1 cellular context compared by ENCODE assay signal in the genomic region with DNA sequence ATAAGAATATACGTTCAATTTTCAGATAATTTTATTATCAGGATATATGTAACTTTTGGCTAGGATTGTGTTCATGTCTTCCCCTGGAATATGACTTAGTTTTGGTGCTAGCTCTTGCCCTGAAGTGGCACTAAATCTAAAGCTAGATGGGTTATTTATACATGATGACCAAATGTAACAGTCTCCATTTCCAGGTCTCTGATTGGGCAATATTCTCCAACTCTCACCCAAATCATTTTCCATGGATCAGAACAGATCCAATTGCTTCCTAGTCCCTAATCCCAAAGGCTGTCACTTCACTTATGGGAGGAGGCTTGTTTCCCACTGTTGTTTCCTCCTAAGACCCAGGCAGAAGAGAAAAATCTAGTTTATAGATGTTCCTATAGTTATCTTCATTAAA.
TF ChIP-seq lines count a peak whose summit lies in the region.

No MANE protein-coding gene starts in this region.

TF ChIP-seq in WTC11, 78 proteins besides CTCF, POLR2A, EP300 and RAD21 (continued from another document):
- TF ChIP-seq, protein P1, sequence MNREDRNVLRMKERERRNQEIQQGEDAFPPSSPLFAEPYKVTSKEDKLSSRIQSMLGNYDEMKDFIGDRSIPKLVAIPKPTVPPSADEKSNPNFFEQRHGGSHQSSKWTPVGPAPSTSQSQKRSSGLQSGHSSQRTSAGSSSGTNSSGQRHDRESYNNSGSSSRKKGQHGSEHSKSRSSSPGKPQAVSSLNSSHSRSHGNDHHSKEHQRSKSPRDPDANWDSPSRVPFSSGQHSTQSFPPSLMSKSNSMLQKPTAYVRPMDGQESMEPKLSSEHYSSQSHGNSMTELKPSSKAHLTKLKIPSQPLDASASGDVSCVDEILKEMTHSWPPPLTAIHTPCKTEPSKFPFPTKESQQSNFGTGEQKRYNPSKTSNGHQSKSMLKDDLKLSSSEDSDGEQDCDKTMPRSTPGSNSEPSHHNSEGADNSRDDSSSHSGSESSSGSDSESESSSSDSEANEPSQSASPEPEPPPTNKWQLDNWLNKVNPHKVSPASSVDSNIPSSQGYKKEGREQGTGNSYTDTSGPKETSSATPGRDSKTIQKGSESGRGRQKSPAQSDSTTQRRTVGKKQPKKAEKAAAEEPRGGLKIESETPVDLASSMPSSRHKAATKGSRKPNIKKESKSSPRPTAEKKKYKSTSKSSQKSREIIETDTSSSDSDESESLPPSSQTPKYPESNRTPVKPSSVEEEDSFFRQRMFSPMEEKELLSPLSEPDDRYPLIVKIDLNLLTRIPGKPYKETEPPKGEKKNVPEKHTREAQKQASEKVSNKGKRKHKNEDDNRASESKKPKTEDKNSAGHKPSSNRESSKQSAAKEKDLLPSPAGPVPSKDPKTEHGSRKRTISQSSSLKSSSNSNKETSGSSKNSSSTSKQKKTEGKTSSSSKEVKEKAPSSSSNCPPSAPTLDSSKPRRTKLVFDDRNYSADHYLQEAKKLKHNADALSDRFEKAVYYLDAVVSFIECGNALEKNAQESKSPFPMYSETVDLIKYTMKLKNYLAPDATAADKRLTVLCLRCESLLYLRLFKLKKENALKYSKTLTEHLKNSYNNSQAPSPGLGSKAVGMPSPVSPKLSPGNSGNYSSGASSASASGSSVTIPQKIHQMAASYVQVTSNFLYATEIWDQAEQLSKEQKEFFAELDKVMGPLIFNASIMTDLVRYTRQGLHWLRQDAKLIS (CRISPR knock-in tag; IDR thresholded peaks at IDR 0.05; ENCODE audit: borderline replicate concordance) = no peak
- TF ChIP-seq PRRX2 (CRISPR knock-in tag; IDR thresholded peaks at IDR 0.05) = peak; percentile 84
- TF ChIP-seq NR3C1 (CRISPR knock-in tag; conservative IDR thresholded peaks at IDR 0.05; ENCODE audit: low read depth) = no peak
